1 cellular context compared by ENCODE assay signal in the genomic region with DNA sequence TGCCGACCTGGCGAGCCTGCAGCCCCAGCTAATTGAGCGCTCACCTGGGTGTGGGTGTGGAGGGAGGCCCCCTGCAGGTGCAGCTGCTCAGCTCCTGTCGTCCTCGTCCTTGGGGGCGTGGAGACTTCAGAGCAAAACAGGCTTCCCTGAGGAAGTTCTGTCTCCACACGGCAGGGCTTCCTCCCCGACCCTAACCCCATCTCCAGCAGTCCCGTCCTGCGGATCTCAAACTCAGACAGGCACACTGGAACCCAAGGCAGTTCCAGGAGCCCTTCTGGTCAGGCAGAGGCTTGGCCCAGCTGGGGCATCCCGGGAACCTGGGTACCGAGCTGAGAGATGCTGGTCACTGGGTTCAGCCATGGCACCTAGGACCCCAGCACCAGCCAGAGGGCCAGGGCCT.
TF ChIP-seq lines count a peak whose summit lies in the region.

No MANE protein-coding gene starts in this region.

TF ChIP-seq in GM23338, 12 proteins besides CTCF, POLR2A, EP300 and RAD21:
- no peak for TF ChIP-seq EZH2 (IDR thresholded peaks at IDR 0.05; ENCODE audit: low read depth, unreplicated experiment)
TF ChIP-seq in GM23338: peak in this region for 0.
